ENCODE assay signal across 8 cellular contexts in the genomic region with DNA sequence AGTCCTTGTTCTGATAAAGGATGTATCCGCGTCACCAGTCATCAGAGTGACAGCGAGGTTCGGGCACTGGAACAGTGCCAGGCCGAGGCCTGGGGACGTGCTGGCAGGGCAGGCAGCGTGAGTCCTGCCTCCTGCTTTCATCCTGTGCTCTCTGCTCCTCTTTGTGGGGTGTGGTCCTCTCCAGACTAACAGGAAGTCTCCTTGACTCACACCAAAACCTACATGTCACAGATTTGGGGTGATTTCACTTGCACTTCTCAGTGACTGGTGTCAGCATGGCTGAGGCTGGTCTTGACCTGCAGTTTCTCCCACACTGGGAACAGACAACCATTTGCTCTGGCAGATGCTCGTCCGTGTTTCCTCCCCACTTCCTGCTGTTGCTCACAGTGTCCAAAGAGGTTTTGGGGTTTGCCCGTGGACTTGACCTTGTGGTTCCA. TPM values are rescaled to one million over a fixed set of nuclear protein-coding genes. Genes with fewer than 3 reads are reported as not detected.
DNase-seq lines count a peak whose midpoint lies in the region; ATAC-seq, FAIRE-seq and TF ChIP-seq lines count a peak whose summit lies in the region.

No MANE protein-coding gene starts in this region.

- H3K27ac ChIP-seq in tibial nerve, result peak overlapping the region in 2 of 4 donors; percentile 36 to 42

- DNase-seq in SKM-1 (lab: John Stamatoyannopoulos, UW; ENCODE audit: unreplicated experiment) (peak; percentile 55), RCC 7860 (ENCODE audit: low spot score) (no peak), tibial nerve (ENCODE audit: low spot score in 2 of 2) (no peak), hippocampal formation (lab: John Stamatoyannopoulos, UW) (no peak)
- peak; percentile 82 for DNase-seq in stimulated activated CD4-positive, alpha-beta T cell treated with anti-CD3 and anti-CD28 coated beads, Interleukin-15, amount 100 ng/mL, for 24 hours

- H3K36me3 Mint-ChIP-seq in activated naive CD4-positive, alpha-beta T cell treated with anti-CD3 and anti-CD28 coated beads, Interleukin-2, amount 50 U/mL, for 24 hours, result no peaks in the 10 kb centered on the region

- peak overlapping the region; percentile 75 for H3K4me3 Mint-ChIP-seq in activated naive CD4-positive, alpha-beta T cell treated with anti-CD3 and anti-CD28 coated beads, Interleukin-2, amount 50 U/mL, for 24 hours

- ATAC-seq in GM18520 (IDR thresholded peaks at IDR 0.05; ENCODE audit: unreplicated experiment) (peak; percentile 52), HG02884 (IDR thresholded peaks at IDR 0.05; ENCODE audit: unreplicated experiment) (peak; percentile 72)

- no peaks in the 10 kb centered on the region for H3K27me3 Mint-ChIP-seq in activated naive CD4-positive, alpha-beta T cell treated with anti-CD3 and anti-CD28 coated beads, Interleukin-2, amount 50 U/mL, for 24 hours

- H3K4me1 Mint-ChIP-seq in activated naive CD4-positive, alpha-beta T cell treated with anti-CD3 and anti-CD28 coated beads, Interleukin-2, amount 50 U/mL, for 24 hours, result peaks cover 43% of the 10 kb centered on the region

- FAIRE-seq in RCC 7860 (lab: Jason Lieb, UNC), result no peak

- H3K27ac Mint-ChIP-seq in activated naive CD4-positive, alpha-beta T cell treated with anti-CD3 and anti-CD28 coated beads, Interleukin-2, amount 50 U/mL, for 24 hours, result peak overlapping the region; percentile 80

- no peaks in the 10 kb centered on the region for H3K9me3 ChIP-seq in tibial nerve

- no peaks in the 10 kb centered on the region for H3K9me3 Mint-ChIP-seq in activated naive CD4-positive, alpha-beta T cell treated with anti-CD3 and anti-CD28 coated beads, Interleukin-2, amount 50 U/mL, for 24 hours

- no peaks in the 10 kb centered on the region for H3K4me1 ChIP-seq in tibial nerve

- WGBS in tibial nerve, 2 donors, result 71 to 78% methylated on average over 10 of the region's 10 CpGs

- no peaks in the 10 kb centered on the region for H3K27me3 ChIP-seq in tibial nerve

- no peaks in the 10 kb centered on the region for H3K36me3 ChIP-seq in tibial nerve

- TF ChIP-seq EP300 in tibial nerve (IDR thresholded peaks at IDR 0.05), result peak in 1 of 2 donors; percentile 46

- TF ChIP-seq POLR2A in tibial nerve (IDR thresholded peaks at IDR 0.05), result no peak

- TF ChIP-seq CTCF in tibial nerve (IDR thresholded peaks at IDR 0.05), result no peak

- H3K4me3 ChIP-seq in tibial nerve, result no peak overlapping the region

RNA-seq across cellular contexts. Expression of a gene that starts 8.8 kb away (rescaled TPM):
- total RNA-seq in tibial nerve, result 1 to 10 TPM; 1.3 to 4.9 (median 3.1) TPM

RNA-seq across cellular contexts. Expression of a gene that starts 50.7 kb away (rescaled TPM):
- not detected for total RNA-seq in tibial nerve

Comparison
In these comparisons a context has a peak if more than half of its experiments do, and no peak if none do; other contexts are left out.
1. DNase-seq: peak in SKM-1 (single experiment) and stimulated activated CD4-positive, alpha-beta T cell treated with anti-CD3 and anti-CD28 coated beads, Interleukin-15, amount 100 ng/mL, for 24 hours (single experiment); none in RCC 7860 (single experiment), tibial nerve (0 of 2) and hippocampal formation (0 of 2).